In genomic region chr11:64379160-64379559, GRCh38 we compare ENCODE assay signal across 19 cellular contexts. TPM values are rescaled to one million over a fixed set of nuclear protein-coding genes. Genes with fewer than 3 reads are reported as not detected.
DNase-seq lines count a peak whose midpoint lies in the region; ATAC-seq, FAIRE-seq and TF ChIP-seq lines count a peak whose summit lies in the region.
"Had no signal": no experiment of that assay in that cellular context is flagged by ENCODE, and none has a peak within 500 bp of the region (broad histone marks: within the 10 kb centered on the region; RNA-seq: fewer than 3 reads in every experiment).

No MANE protein-coding gene starts in this region.

- BruUV-seq in PC-3 (replicated peaks; lab: Mats Ljungman, UMichigan), result no TSS peak
- no TSS peak for BruUV-seq in PC-9 (replicated peaks; lab: Mats Ljungman, UMichigan)

- peak overlapping the region; percentile 52; the same call in 1 of the 2 replicates for H2AFZ ChIP-seq in PC-3 (ENCODE audit: low read length)
- H2AFZ ChIP-seq in PC-9, result no peak overlapping the region
- H2AFZ ChIP-seq: GM23338 had no signal

- no peak overlapping the region for H3K9ac ChIP-seq in PC-3 (ENCODE audit: low read length)

- H3K79me2 ChIP-seq in PC-3 (ENCODE audit: low read length) (no peaks in the 10 kb centered on the region), PC-9 (ENCODE audit: low read depth) (no peaks in the 10 kb centered on the region)

- no peaks in the 10 kb centered on the region for H3K27me3 ChIP-seq in PC-3 (ENCODE audit: low read length)
- peaks cover 2% of the 10 kb centered on the region for H3K27me3 ChIP-seq in foreskin keratinocyte
- H3K27me3 ChIP-seq in PC-9 (ENCODE audit: insufficient read depth, low read depth), result no peaks in the 10 kb centered on the region

- H3K27ac ChIP-seq in PC-3 (ENCODE audit: low read length), result no peak overlapping the region
- H3K27ac ChIP-seq in foreskin keratinocyte, result no peak overlapping the region
- no peak overlapping the region for H3K27ac ChIP-seq in PC-9

- POLR2A ChIA-PET in PC-3 (lab: Charles Lee; ENCODE audit: unreplicated experiment) (no interaction called here), PC-9 (lab: Charles Lee; ENCODE audit: unreplicated experiment) (no interaction called here)

- TF ChIP-seq CTCF in PC-3 (conservative IDR thresholded peaks at IDR 0.05; ENCODE audit: low read depth, low read length), result no peak
- TF ChIP-seq CTCF in foreskin keratinocyte (conservative IDR thresholded peaks at IDR 0.05), result no peak
- no peak for TF ChIP-seq CTCF in PC-9 (conservative IDR thresholded peaks at IDR 0.05)

- DNase-seq in DMS79 treated with DMSO at 0.1 percent for 48 hours (lab: John Stamatoyannopoulos, UW) (peak; percentile 69), DMS79 (lab: John Stamatoyannopoulos, UW) (no peak), PC-3 (no peak), foreskin keratinocyte (no peak), urothelium cell line (ENCODE audit: low spot score) (no peak), kidney tubule cell (ENCODE audit: low spot score) (no peak), SKM-1 (lab: John Stamatoyannopoulos, UW; ENCODE audit: unreplicated experiment) (no peak), PC-9 (no peak)
- DNase-seq: 8988T, HCEC 1CT, KG1, NCI-H2029, NCI-H526 treated with DMSO at 0.1 percent for 48 hours, T-cell had no signal

- H3K4me2 ChIP-seq in PC-3 (ENCODE audit: low read length) (no peak overlapping the region), PC-9 (no peak overlapping the region)
- H3K4me2 ChIP-seq: GM23338 had no signal

- H3K36me3 ChIP-seq in PC-3 (ENCODE audit: low read depth, low read length) (no peaks in the 10 kb centered on the region), PC-9 (ENCODE audit: low read depth) (no peaks in the 10 kb centered on the region)

- H3K4me3 ChIP-seq in PC-3 (ENCODE audit: low read length) (no peak overlapping the region), PC-9 (no peak overlapping the region)
- H3K4me3 ChIP-seq: GM23338 had no signal

- intact Hi-C loops in PC-3 (cut with micrococcal nuclease) (no loop called here), PC-9 (cut with micrococcal nuclease; ENCODE audit: unreplicated experiment) (no loop called here)

- H3K9me3 ChIP-seq in PC-3 (ENCODE audit: low read length) (no peaks in the 10 kb centered on the region), PC-9 (ENCODE audit: insufficient read depth, low read depth) (no peaks in the 10 kb centered on the region)

- H3K4me1 ChIP-seq in PC-3 (ENCODE audit: insufficient read depth, low read length), result peaks cover 5% of the 10 kb centered on the region; the same call in 1 of the 2 replicates
- peaks cover 5% of the 10 kb centered on the region for H3K4me1 ChIP-seq in foreskin keratinocyte
- peaks cover 15% of the 10 kb centered on the region for H3K4me1 ChIP-seq in PC-9 (replicated peaks; ENCODE audit: insufficient read depth)

- ATAC-seq in PC-3, result peak; percentile 19; the same call in 1 of the 2 replicates
- ATAC-seq in foreskin keratinocyte, result peak; percentile 23
- ATAC-seq: GM23338, SK-N-SH treated with all-trans-retinoic acid at 6 μM for 48 hours, T-cell had no signal

- H3F3A ChIP-seq in PC-3 (ENCODE audit: low read length, unreplicated experiment) (no peaks in the 10 kb centered on the region), PC-9 (ENCODE audit: insufficient read depth, low read depth) (peaks cover 12% of the 10 kb centered on the region)

- CTCF ChIA-PET in PC-3 (lab: Charles Lee) (no interaction called here), PC-9 (lab: Charles Lee) (no interaction called here)

- peak; percentile 20 for FAIRE-seq in urothelium cell line (lab: Jason Lieb, UNC)
- FAIRE-seq: D721Med, G401.6, GM18507 had no signal

- H4K20me1 ChIP-seq in PC-3 (ENCODE audit: low read length) (no peaks in the 10 kb centered on the region), PC-9 (ENCODE audit: insufficient read depth) (no peaks in the 10 kb centered on the region)

- H3K9me2 ChIP-seq in PC-3 (replicated peaks; ENCODE audit: low read length), result no peaks in the 10 kb centered on the region
- H3K9me2 ChIP-seq in PC-9 (ENCODE audit: insufficient read depth), result no peaks in the 10 kb centered on the region

RNA-seq across cellular contexts. Expression of gene RPS6KA4, which starts 20.2 kb away (rescaled TPM):
- total RNA-seq in PC-3 (2014; rRNA removed) (148 and 189 TPM in 2 replicates), foreskin keratinocyte (86.1 and 87.6 TPM in 2 replicates), PC-9 (2021) (60.6 and 64.3 TPM in 2 replicates)
- 69.4 and 74.6 TPM in 2 replicates for polyA plus RNA-seq in foreskin keratinocyte

RNA-seq across cellular contexts. Expression of gene CCDC88B, which starts 39.2 kb away (rescaled TPM):
- total RNA-seq in PC-3 (2014; rRNA removed) (19.6 and 21.0 TPM in 2 replicates), foreskin keratinocyte (4.9 and 7.6 TPM in 2 replicates), PC-9 (2021) (9.6 and 15.1 TPM in 2 replicates)
- polyA plus RNA-seq in foreskin keratinocyte, result 5.3 and 8.9 TPM in 2 replicates
